In the genomic region with DNA sequence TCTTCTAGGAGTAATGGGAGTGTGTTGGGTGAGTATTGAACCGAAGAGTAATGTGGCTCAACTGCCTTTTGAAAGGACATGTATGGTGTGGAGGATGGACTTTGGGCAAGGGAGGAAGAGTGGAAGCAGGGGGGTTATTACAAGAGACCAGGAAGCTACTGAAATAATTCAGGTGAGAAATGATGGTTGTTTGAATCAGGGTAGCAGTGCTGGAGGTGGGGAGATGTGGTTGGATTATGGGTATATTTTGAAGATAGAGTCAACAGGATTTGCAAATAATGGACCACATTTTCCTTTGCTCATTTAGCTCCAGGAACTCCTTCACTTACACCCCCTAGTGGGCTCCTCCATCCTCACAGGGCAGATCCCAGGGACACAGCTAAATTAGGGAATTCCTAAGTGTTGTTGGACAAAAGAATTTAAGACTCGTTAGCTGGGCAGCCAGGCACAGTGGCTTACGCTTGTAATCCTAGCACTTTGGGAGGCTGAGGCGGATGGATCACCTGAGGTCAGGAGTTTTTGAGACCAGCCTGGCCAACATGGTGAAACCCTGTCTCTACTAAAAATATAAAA, we compare ENCODE assay signal across 8 cellular contexts. TPM values are rescaled to one million over a fixed set of nuclear protein-coding genes. Genes with fewer than 3 reads are reported as not detected.
DNase-seq lines count a peak whose midpoint lies in the region; ATAC-seq and TF ChIP-seq lines count a peak whose summit lies in the region.

No MANE protein-coding gene starts in this region.

- H3K9me3 ChIP-seq in endodermal cell (ENCODE audit: control insufficient read depth, low read length): no peaks in the 10 kb centered on the region

- no peak overlapping the region for H3K4me3 Mint-ChIP-seq in endodermal cell

- no peak overlapping the region for H3K4me3 ChIP-seq in endodermal cell (ENCODE audit: low read length)

- peaks cover 7% of the 10 kb centered on the region for H3K27me3 Mint-ChIP-seq in endodermal cell (ENCODE audit: insufficient read depth)

- 80 to 84% methylated on average over 3 to 4 of the region's 4 CpGs for WGBS in endodermal cell (ENCODE audit: insufficient coverage in 1 of 2, insufficient read length in 1 of 2), 2 experiments

- no peaks in the 10 kb centered on the region for H3K27me3 ChIP-seq in endodermal cell (ENCODE audit: control insufficient read depth, insufficient read depth, low read length, poor library complexity, severe bottlenecking)

- no peaks in the 10 kb centered on the region for H3K4me1 ChIP-seq in endodermal cell (ENCODE audit: control insufficient read depth, insufficient read depth, low read length)

- H3K9me3 Mint-ChIP-seq in endodermal cell: no peaks in the 10 kb centered on the region

- no peaks in the 10 kb centered on the region for H3K36me3 Mint-ChIP-seq in endodermal cell (ENCODE audit: low read depth)

- DNase-seq in NCI-H146 (lab: John Stamatoyannopoulos, UW) (peak; percentile 14), NCI-H146 treated with DMSO at 0.1 percent for 48 hours (lab: John Stamatoyannopoulos, UW; ENCODE audit: unreplicated experiment) (no peak), NCI-H69 (lab: John Stamatoyannopoulos, UW) (peak; percentile 48), endodermal cell (peak; percentile 86), renal cortical epithelial cell (ENCODE audit: low read depth) (peak; percentile 38)

- ATAC-seq in GM21723 (IDR thresholded peaks at IDR 0.05; ENCODE audit: unreplicated experiment): no peak
- ATAC-seq in GM19035 (IDR thresholded peaks at IDR 0.05; ENCODE audit: unreplicated experiment): no peak
- ATAC-seq in GM18861 (IDR thresholded peaks at IDR 0.05; ENCODE audit: unreplicated experiment): no peak

- peak overlapping the region; percentile 27 for H3K27ac Mint-ChIP-seq in endodermal cell

- no peak overlapping the region for H3K9ac ChIP-seq in endodermal cell (ENCODE audit: extremely low read depth, low read length, poor library complexity, severe bottlenecking)

- no peak overlapping the region for H3K27ac ChIP-seq in endodermal cell (ENCODE audit: low read depth, low read length)

- no peaks in the 10 kb centered on the region for H3K36me3 ChIP-seq in endodermal cell (ENCODE audit: control insufficient read depth, insufficient read depth, low read length)

- H3K4me1 Mint-ChIP-seq in endodermal cell: peaks cover 8% of the 10 kb centered on the region

- peak; percentile 76 for TF ChIP-seq CTCF in endodermal cell (conservative IDR thresholded peaks at IDR 0.05)

RNA-seq across cellular contexts. Expression of a gene that starts 1.2 kb away (rescaled TPM):
- total RNA-seq in endodermal cell (1 to 10 TPM in 1 of 2 donors, under 1 TPM in 1; 0.79 to 1.4 TPM), renal cortical epithelial cell (not detected in 2 replicates)
- polyA plus RNA-seq in endodermal cell (2013, experiment 1 of 2): not detected
- polyA plus RNA-seq in endodermal cell (2013, experiment 2 of 2): not detected

RNA-seq across cellular contexts. Expression of a gene that starts 12.4 kb away (rescaled TPM):
- total RNA-seq in endodermal cell: 1 to 10 TPM; 1.4 to 2.1 TPM
- polyA plus RNA-seq in endodermal cell (2013, experiment 1 of 2): 1.8 TPM
- polyA plus RNA-seq in endodermal cell (2013, experiment 2 of 2): 2.1 TPM
- total RNA-seq in renal cortical epithelial cell: 23.4 and 52.8 TPM in 2 replicates

RNA-seq across cellular contexts. Expression of a gene that starts 42.8 kb away (rescaled TPM):
- total RNA-seq in endodermal cell: 10 to 100 TPM; 85.6 to 95.9 TPM
- polyA plus RNA-seq in endodermal cell (2013, experiment 1 of 2): 95.8 TPM
- 90.5 TPM for polyA plus RNA-seq in endodermal cell (2013, experiment 2 of 2)
- 36.1 and 81.5 TPM in 2 replicates for total RNA-seq in renal cortical epithelial cell

RNA-seq across cellular contexts. Expression of a gene that starts 55.9 kb away (rescaled TPM):
- total RNA-seq in endodermal cell (10 to 100 TPM; 62.9 to 64.4 TPM), renal cortical epithelial cell (76.4 and 107 TPM in 2 replicates)
- polyA plus RNA-seq in endodermal cell (2013, experiment 1 of 2): 85.4 TPM
- polyA plus RNA-seq in endodermal cell (2013, experiment 2 of 2): 81.5 TPM
